16 cellular contexts compared by ENCODE assay signal in genomic region chr16:4411684-4412083, GRCh38. TPM values are rescaled to one million over a fixed set of nuclear protein-coding genes. Genes with fewer than 3 reads are reported as not detected.
DNase-seq lines count a peak whose midpoint lies in the region; ATAC-seq and TF ChIP-seq lines count a peak whose summit lies in the region.
"Had no signal": no experiment of that assay in that cellular context is flagged by ENCODE, and none has a peak within 500 bp of the region (broad histone marks: within the 10 kb centered on the region; RNA-seq: fewer than 3 reads in every experiment).

No MANE protein-coding gene starts in this region.

- H3K4me3 ChIP-seq in right atrium auricular region (no peak overlapping the region), osteoblast (ENCODE audit: insufficient read depth, low read length) (no peak overlapping the region)
- H3K4me3 ChIP-seq: cardiac muscle cell, mucosa of descending colon, skin epidermis had no signal

- H3K9me3 ChIP-seq in right atrium auricular region = no peaks in the 10 kb centered on the region
- no peaks in the 10 kb centered on the region for H3K9me3 ChIP-seq in osteoblast (ENCODE audit: low read depth, low read length)
- H3K9me3 ChIP-seq: mucosa of descending colon had no signal

- DNase-seq in Right ventricle myocardium inferior (ENCODE audit: missing footprints) (peak; percentile 90), right atrium auricular region (ENCODE audit: low spot score) (no peak), left cardiac atrium (peak; percentile 78), osteoblast (ENCODE audit: insufficient read length, low spot score, missing footprints) (peak; percentile 41), GDM1 (lab: John Stamatoyannopoulos, UW) (no peak), NCI-H128 (lab: John Stamatoyannopoulos, UW; ENCODE audit: unreplicated experiment) (no peak)
- no peak for DNase-seq in activated CD8-positive, alpha-beta memory T cell treated with anti-CD3 and anti-CD28 coated beads, Interleukin-2, amount 50 U/mL, for 48 hours
- DNase-seq in activated naive CD4-positive, alpha-beta T cell treated with Interleukin-2 at 50 U/mL for 16 hours = no peak
- DNase-seq: activated CD8-positive, alpha-beta memory T cell treated with anti-CD3 and anti-CD28 coated beads, Interleukin-2, amount 10 ng/mL, durations not matched to agents 7 days and 5 days; activated naive CD4-positive, alpha-beta T cell treated with anti-CD3 and anti-CD28 coated beads for 36 hours; COR-L47; NCI-H2081 treated with DMSO at 0.1 percent for 48 hours; NCI-H82 had no signal

- intact Hi-C loops in Right ventricle myocardium inferior (cut with DNase I) (loop anchor here (5.0 kb wide), 1 partner anchor 39 kb away; the partner anchor contains the start of gene VASN), left cardiac atrium (cut with DNase I) (no loop called here)

- TF ChIP-seq CTCF in right atrium auricular region (IDR thresholded peaks at IDR 0.05) = no peak
- no peak for TF ChIP-seq CTCF in osteoblast (IDR thresholded peaks at IDR 0.05; ENCODE audit: extremely low read depth, low read depth, low read length)

- no peaks in the 10 kb centered on the region for H3K27me3 ChIP-seq in right atrium auricular region
- H3K27me3 ChIP-seq in osteoblast (ENCODE audit: insufficient read depth, low read length) = no peaks in the 10 kb centered on the region
- H3K27me3 ChIP-seq: cardiac muscle cell had no signal

- H2AFZ ChIP-seq in osteoblast (ENCODE audit: low read length) = no peak overlapping the region

- H3K4me1 ChIP-seq in right atrium auricular region (peaks cover 0 to 55% of the 10 kb centered on the region in 2 donors), osteoblast (ENCODE audit: insufficient read depth, low read length) (peaks cover 24% of the 10 kb centered on the region)

- peaks cover 41% of the 10 kb centered on the region for H3K79me2 ChIP-seq in osteoblast (ENCODE audit: insufficient read depth, low read length)

- no peak overlapping the region for H3K4me2 ChIP-seq in osteoblast (ENCODE audit: insufficient read depth, low read length)

- peak; percentile 78 for ATAC-seq in Right ventricle myocardium inferior
- peak; percentile 14 to 37 for ATAC-seq in left cardiac atrium
- ATAC-seq: activated CD8-positive, alpha-beta memory T cell treated with anti-CD3 and anti-CD28 coated beads, Interleukin-2, amount 10 ng/mL, durations not matched to agents 7 days and 5 days; mucosa of descending colon had no signal

- peaks cover 43% of the 10 kb centered on the region for H4K20me1 ChIP-seq in osteoblast (ENCODE audit: insufficient read depth, low read length)

- H3K27ac ChIP-seq in right atrium auricular region (peak overlapping the region in 1 of 2 donors; percentile 5), osteoblast (ENCODE audit: low read depth, low read length) (no peak overlapping the region)
- H3K27ac ChIP-seq: cardiac muscle cell had no signal

- H3K36me3 ChIP-seq in right atrium auricular region (peaks cover 7% of the 10 kb centered on the region), osteoblast (ENCODE audit: insufficient read depth, low read length) (peaks cover 6% of the 10 kb centered on the region)
- H3K36me3 ChIP-seq: cardiac muscle cell had no signal

RNA-seq across cellular contexts. Expression of gene CORO7, which starts 4.7 kb away (rescaled TPM):
- 11.6 TPM for total RNA-seq in Right ventricle myocardium inferior
- 10 to 100 TPM; 10.3 TPM for total RNA-seq in right atrium auricular region
- total RNA-seq in left cardiac atrium = 10 to 100 TPM; 15.6 to 19.5 TPM
- 9.7 and 17.7 TPM in 2 replicates for total RNA-seq in osteoblast

RNA-seq across cellular contexts. Expression of gene DNAJA3, which starts 14.0 kb away (rescaled TPM):
- 71.4 TPM for total RNA-seq in Right ventricle myocardium inferior
- 10 to 100 TPM; 47.6 to 50.5 TPM for total RNA-seq in right atrium auricular region
- total RNA-seq in left cardiac atrium = 10 to 100 TPM; 44.6 to 48.3 TPM
- 30.0 and 30.9 TPM in 2 replicates for total RNA-seq in osteoblast

RNA-seq across cellular contexts. Expression of gene VASN, which starts 40.0 kb away (rescaled TPM):
- total RNA-seq in Right ventricle myocardium inferior = 6.4 TPM
- 10 to 100 TPM; 17.9 to 39.0 TPM for total RNA-seq in right atrium auricular region
- total RNA-seq in left cardiac atrium = 10 to 100 TPM; 10.6 to 20.0 TPM
- total RNA-seq in osteoblast = 202 and 217 TPM in 2 replicates
- total RNA-seq: activated CD8-positive, alpha-beta memory T cell treated with anti-CD3 and anti-CD28 coated beads, Interleukin-2, amount 10 ng/mL, durations not matched to agents 7 days and 5 days; activated naive CD4-positive, alpha-beta T cell treated with anti-CD3 and anti-CD28 coated beads for 36 hours had no signal

Comparison
In these comparisons a context has a peak if more than half of its experiments do, and no peak if none do; other contexts are left out.
1. DNase-seq: peak in Right ventricle myocardium inferior (single experiment), left cardiac atrium (single experiment) and osteoblast (single experiment); none in right atrium auricular region (single experiment), GDM1 (single experiment), NCI-H128 (single experiment), activated CD8-positive, alpha-beta memory T cell treated with anti-CD3 and anti-CD28 coated beads, Interleukin-2, amount 50 U/mL, for 48 hours (single experiment) and activated naive CD4-positive, alpha-beta T cell treated with Interleukin-2 at 50 U/mL for 16 hours (single experiment).